20 cellular contexts compared by ENCODE assay signal in genomic region chr21:37669249-37669648, GRCh38.
DNase-seq lines count a peak whose midpoint lies in the region; ATAC-seq, FAIRE-seq and TF ChIP-seq lines count a peak whose summit lies in the region.
"Had no signal": no experiment of that assay in that cellular context is flagged by ENCODE, and none has a peak within 500 bp of the region (broad histone marks: within the 10 kb centered on the region; RNA-seq: fewer than 3 reads in every experiment).

No MANE protein-coding gene starts in this region.

- H4K5ac ChIP-seq in H9 (ENCODE audit: insufficient read length, low read depth, low read length), result no peak overlapping the region

- peaks cover 16% of the 10 kb centered on the region for H3K9me3 ChIP-seq in H9 (ENCODE audit: control insufficient read depth, low read depth, low read length)
- H3K9me3 ChIP-seq in HUES64 (ENCODE audit: insufficient read depth, low read depth, low read length), result peaks cover 18% of the 10 kb centered on the region
- no peaks in the 10 kb centered on the region for H3K9me3 ChIP-seq in K562 (replicated peaks; ENCODE audit: control insufficient read depth, insufficient read depth, low read depth, low read length)
- no peaks in the 10 kb centered on the region for H3K9me3 ChIP-seq in mesenchymal stem cell (ENCODE audit: control insufficient read depth, low read length)
- H3K9me3 ChIP-seq in testis, result no peaks in the 10 kb centered on the region

- no peak overlapping the region for H2AK5ac ChIP-seq in H9 (ENCODE audit: insufficient read length, low read length)
- H2AK5ac ChIP-seq in mesenchymal stem cell (ENCODE audit: low read length, severe bottlenecking), result peak overlapping the region; percentile 64

- no peak overlapping the region for H2BK20ac ChIP-seq in H9 (ENCODE audit: low read depth, low read length, poor library complexity, severe bottlenecking)

- H3K79me2 ChIP-seq in H9 (ENCODE audit: insufficient read depth, low read length) (no peaks in the 10 kb centered on the region), K562 (ENCODE audit: control insufficient read depth, insufficient read depth, low read length) (no peaks in the 10 kb centered on the region)

- H3K27me3 ChIP-seq in H9 (ENCODE audit: insufficient read depth, low read length), result no peaks in the 10 kb centered on the region
- H3K27me3 ChIP-seq in HUES64 (ENCODE audit: insufficient read depth, low read length), result no peaks in the 10 kb centered on the region; the same call in 1 of the 2 replicates
- peaks cover 26 to 49% of the 10 kb centered on the region in 2 experiments for H3K27me3 ChIP-seq in K562 (ENCODE audit: control insufficient read depth in 2 of 2, insufficient read depth in 2 of 2, low read length in 2 of 2)
- peaks cover 0 to 33% of the 10 kb centered on the region in 2 experiments for H3K27me3 ChIP-seq in mesenchymal stem cell (ENCODE audit: control insufficient read depth in 1 of 2, insufficient read depth in 1 of 2, low read length in 2 of 2)
- H3K27me3 ChIP-seq in testis, result no peaks in the 10 kb centered on the region

- no peaks in the 10 kb centered on the region for H3K23me2 ChIP-seq in H9 (ENCODE audit: insufficient read length, low read depth, low read length, poor library complexity, severe bottlenecking)

- H4K8ac ChIP-seq in H9 (replicated peaks; ENCODE audit: insufficient read length, low read depth, low read length) (no peak overlapping the region), mesenchymal stem cell (ENCODE audit: low read length) (no peak overlapping the region)

- H2BK120ac ChIP-seq in H9 (ENCODE audit: low read depth, low read length, poor library complexity, severe bottlenecking) (peak overlapping the region; percentile 19), mesenchymal stem cell (ENCODE audit: low read depth, low read length) (no peak overlapping the region)

- H3K79me1 ChIP-seq in H9 (ENCODE audit: insufficient read depth, low read depth, low read length, poor library complexity, severe bottlenecking), result no peaks in the 10 kb centered on the region
- H3K79me1 ChIP-seq in mesenchymal stem cell (replicated peaks; ENCODE audit: low read length, poor library complexity, severe bottlenecking), result no peaks in the 10 kb centered on the region

- WGBS in H9 (ENCODE audit: extremely low coverage, insufficient read length, low lambda C conversion rate), result no CpG with 5 or more reads among the region's 3 CpGs
- WGBS in HUES64, result 68% methylated on average over 3 of the region's 3 CpGs
- 0% methylated on average over 3 of the region's 3 CpGs for WGBS in K562 (ENCODE audit: insufficient coverage, low coverage, missing lambda C conversion rate)
- WGBS in mesenchymal stem cell, result 88% methylated on average over 3 of the region's 3 CpGs
- 86 to 92% methylated on average over 3 of the region's 3 CpGs for WGBS in testis, 2 donors

- peaks cover 13% of the 10 kb centered on the region; the same call in 1 of the 2 replicates for H3K4me1 ChIP-seq in H9 (ENCODE audit: insufficient read depth, low read length)
- peaks cover 23% of the 10 kb centered on the region for H3K4me1 ChIP-seq in HUES64 (ENCODE audit: insufficient read depth, low read length)
- no peaks in the 10 kb centered on the region; a peak in 1 of 5 replicates for H3K4me1 ChIP-seq in K562 (replicated peaks in 1 of 2; ENCODE audit: control insufficient read depth in 2 of 2, insufficient read depth in 2 of 2, low read length in 2 of 2)
- peaks cover 21% of the 10 kb centered on the region for H3K4me1 ChIP-seq in mesenchymal stem cell (ENCODE audit: control insufficient read depth, insufficient read depth, low read depth, low read length)
- H3K4me1 ChIP-seq in testis, result no peaks in the 10 kb centered on the region

- H2AFZ ChIP-seq in H9 (ENCODE audit: low read length) (no peak overlapping the region), K562 (ENCODE audit: low read depth, low read length) (no peak overlapping the region), mesenchymal stem cell (ENCODE audit: low read depth, low read length) (no peak overlapping the region)
- H2AFZ ChIP-seq: GM23248 had no signal

- intact Hi-C loops in K562 (cut with micrococcal nuclease) (no loop called here), testis (cut with DNase I; ENCODE audit: low total_unique reads) (no loop called here)

- no peak for TF ChIP-seq RAD21 in K562 (CRISPR knock-in tag; conservative IDR thresholded peaks at IDR 0.05 in 1 of 2, IDR thresholded peaks at IDR 0.05 in 1 of 2)

- POLR2A ChIA-PET in K562 (lab: Yijun Ruan, JAX), result interaction anchor here (0.6 kb wide), 1 partner anchor 22 kb away, joined by 3 read pairs; no protein-coding TSS in a partner anchor

- H3K4me2 ChIP-seq in H9 (ENCODE audit: insufficient read depth, insufficient read length, low read length) (no peak overlapping the region), K562 (ENCODE audit: insufficient read depth, low read length) (no peak overlapping the region), mesenchymal stem cell (ENCODE audit: low read length, poor library complexity, severe bottlenecking) (no peak overlapping the region)

- TF ChIP-seq POLR2A in K562 (conservative IDR thresholded peaks at IDR 0.05), result no peak
- no peak for TF ChIP-seq POLR2A in testis (IDR thresholded peaks at IDR 0.05)

- ATAC-seq in K562, result no peak
- ATAC-seq: GM12878 had no signal

- DNase-seq in H9, result no peak
- no peak for DNase-seq in K562 (ENCODE audit: extremely low read depth in 1 of 4, low spot score in 3 of 4)
- DNase-seq in mesenchymal stem cell, result no peak
- no peak for DNase-seq in testis
- no peak for DNase-seq in NCI-H1105 (lab: John Stamatoyannopoulos, UW)
- DNase-seq in G401 (ENCODE audit: low spot score), result no peak
- DNase-seq: AML-193; Calu3; CD4-positive, alpha-beta memory T cell; DMS79 treated with DMSO at 0.1 percent for 48 hours; GM23248; Kasumi-1; KG1 had no signal

- FAIRE-seq in K562 (lab: Jason Lieb, UNC), result no peak
- FAIRE-seq: A204.1, GM12878, GM19239, HTR-8/SVneo had no signal

- no TSS peak for BruUV-seq in K562 (replicated peaks; lab: Mats Ljungman, UMichigan)

- no peak overlapping the region for H3T11ph ChIP-seq in H9 (ENCODE audit: low read length)

- TF ChIP-seq CTCF in H9 (conservative IDR thresholded peaks at IDR 0.05) (no peak), K562 (IDR thresholded peaks at IDR 0.05 in 2 of 3, conservative IDR thresholded peaks at IDR 0.05 in 1 of 3; ENCODE audit: insufficient read depth in 2 of 3, low read depth in 1 of 3, low read length in 3 of 3) (no peak), testis (IDR thresholded peaks at IDR 0.05) (no peak)

- H2BK12ac ChIP-seq in H9 (ENCODE audit: insufficient read length, low read depth, low read length), result no peak overlapping the region
- no peak overlapping the region for H2BK12ac ChIP-seq in mesenchymal stem cell (ENCODE audit: low read length in 2 of 2)

- H3K36me3 Mint-ChIP-seq in H9 (ENCODE audit: insufficient read depth in 1 of 3, low read depth in 3 of 3), result peaks cover 15 to 21% (median 17%) of the 10 kb centered on the region in 3 experiments
- H3K36me3 Mint-ChIP-seq: CD4-positive, alpha-beta memory T cell; IgD-negative memory B cell had no signal

- H2BK5ac ChIP-seq in H9 (ENCODE audit: insufficient read length, low read length) (no peak overlapping the region), mesenchymal stem cell (ENCODE audit: low read depth, low read length, poor library complexity, severe bottlenecking) (no peak overlapping the region)

- peak overlapping the region; percentile 29 to 65 (median 30); a peak in 4 of 7 replicates for H3K27ac Mint-ChIP-seq in H9
- H3K27ac Mint-ChIP-seq: CD4-positive, alpha-beta memory T cell; IgD-negative memory B cell had no signal

- H3K9ac ChIP-seq in H9 (ENCODE audit: extremely low read depth, insufficient read length, low read length) (no peak overlapping the region), HUES64 (ENCODE audit: low read depth, low read length) (no peak overlapping the region), K562 (ENCODE audit: insufficient read depth in 1 of 2, low read depth in 2 of 2, low read length in 2 of 2) (no peak overlapping the region), mesenchymal stem cell (ENCODE audit: low read length) (no peak overlapping the region)
- H3K9ac ChIP-seq: GM23248 had no signal

- H3K36me3 ChIP-seq in HUES64 (ENCODE audit: insufficient read depth, low read length), result no peaks in the 10 kb centered on the region
- no peaks in the 10 kb centered on the region for H3K36me3 ChIP-seq in K562 (ENCODE audit: control insufficient read depth, insufficient read depth, low read length)
- no peaks in the 10 kb centered on the region for H3K36me3 ChIP-seq in mesenchymal stem cell (ENCODE audit: control insufficient read depth in 1 of 2, insufficient read depth in 2 of 2, low read depth in 1 of 2, low read length in 2 of 2)
- no peaks in the 10 kb centered on the region for H3K36me3 ChIP-seq in testis (ENCODE audit: low read depth, missing control alignments)

- H3K23ac ChIP-seq in H9 (ENCODE audit: insufficient read length, low read depth, low read length) (no peak overlapping the region), mesenchymal stem cell (ENCODE audit: low read length in 2 of 2) (no peak overlapping the region)

- H4K20me1 ChIP-seq in H9 (ENCODE audit: control insufficient read depth, insufficient read depth, insufficient read length) (no peaks in the 10 kb centered on the region), K562 (replicated peaks; ENCODE audit: control insufficient read depth, insufficient read depth, low read length) (0 out of 2 replicates have a peak, but pooled peaks cover 5% of the 10 kb centered on the region)

- no peak overlapping the region for H3K27ac ChIP-seq in H9 (ENCODE audit: insufficient read length, low read depth, low read length)
- H3K27ac ChIP-seq in HUES64 (ENCODE audit: low read depth, low read length), result peak overlapping the region; percentile 86; the same call in 1 of the 2 replicates
- H3K27ac ChIP-seq in K562 (ENCODE audit: extremely low read depth, low read depth, low read length), result no peak overlapping the region
- no peak overlapping the region for H3K27ac ChIP-seq in mesenchymal stem cell (ENCODE audit: low read length, poor library complexity, severe bottlenecking)
- no peak overlapping the region for H3K27ac ChIP-seq in testis
- H3K27ac ChIP-seq: C4-2B, GM23248 had no signal

- CTCF ChIA-PET in K562 (lab: Yijun Ruan, JAX; ENCODE audit: low intra/inter-chr PET ratio), result no interaction called here

- H3K4me3 ChIP-seq in HUES64 (ENCODE audit: low read length) (no peak overlapping the region), K562 (no peak overlapping the region), mesenchymal stem cell (ENCODE audit: insufficient read depth in 1 of 2, low read depth in 1 of 2, low read length in 2 of 2) (no peak overlapping the region), testis (no peak overlapping the region)
- H3K4me3 ChIP-seq: GM12878, GM23248 had no signal

- H3K4me1 Mint-ChIP-seq in H9, result peaks cover 54 to 55% of the 10 kb centered on the region in 2 experiments
- H3K4me1 Mint-ChIP-seq: CD4-positive, alpha-beta memory T cell had no signal

- no peaks in the 10 kb centered on the region for H3K9me1 ChIP-seq in K562 (ENCODE audit: control insufficient read depth, insufficient read depth, low read length)

- H3K27me3 Mint-ChIP-seq in H9 (ENCODE audit: low read depth), result peaks cover 9% of the 10 kb centered on the region

- H3K9me3 Mint-ChIP-seq in H9, result peaks cover 17 to 24% of the 10 kb centered on the region in 2 experiments
- H3K9me3 Mint-ChIP-seq: CD4-positive, alpha-beta memory T cell had no signal

- H3K56ac ChIP-seq in H9 (ENCODE audit: insufficient read length, low read depth, low read length), result no peak overlapping the region

- H3K18ac ChIP-seq in H9 (ENCODE audit: insufficient read length, low read depth, low read length) (no peak overlapping the region), mesenchymal stem cell (ENCODE audit: low read depth in 1 of 2, low read length in 2 of 2) (no peak overlapping the region)

- no peak overlapping the region for H3K14ac ChIP-seq in H9 (ENCODE audit: insufficient read depth, low read length)
- H3K14ac ChIP-seq in mesenchymal stem cell (ENCODE audit: low read length in 2 of 2), result no peak overlapping the region

- H4K91ac ChIP-seq in H9 (ENCODE audit: insufficient read length, low read depth, low read length) (no peak overlapping the region), mesenchymal stem cell (ENCODE audit: low read length) (no peak overlapping the region)

- H3K4ac ChIP-seq in H9 (ENCODE audit: low read depth, low read length) (no peak overlapping the region), mesenchymal stem cell (ENCODE audit: low read depth in 1 of 2, low read length in 2 of 2) (no peak overlapping the region)

- no peak for TF ChIP-seq EP300 in K562 (IDR thresholded peaks at IDR 0.05; ENCODE audit: low read length)

- H2BK15ac ChIP-seq in H9 (ENCODE audit: low read depth, low read length) (no peak overlapping the region), mesenchymal stem cell (ENCODE audit: low read depth, poor library complexity, severe bottlenecking) (no peak overlapping the region)

- in situ Hi-C loops in K562 (cut with MboI) (no loop called here), G401 (cut with HindIII; ENCODE audit: low sequenced_read_pairs) (no loop called here)

- H3K4me3 Mint-ChIP-seq in H9, result no peak overlapping the region; a peak in 1 of 5 replicates
- H3K4me3 Mint-ChIP-seq: IgD-negative memory B cell had no signal
